In the genomic region with DNA sequence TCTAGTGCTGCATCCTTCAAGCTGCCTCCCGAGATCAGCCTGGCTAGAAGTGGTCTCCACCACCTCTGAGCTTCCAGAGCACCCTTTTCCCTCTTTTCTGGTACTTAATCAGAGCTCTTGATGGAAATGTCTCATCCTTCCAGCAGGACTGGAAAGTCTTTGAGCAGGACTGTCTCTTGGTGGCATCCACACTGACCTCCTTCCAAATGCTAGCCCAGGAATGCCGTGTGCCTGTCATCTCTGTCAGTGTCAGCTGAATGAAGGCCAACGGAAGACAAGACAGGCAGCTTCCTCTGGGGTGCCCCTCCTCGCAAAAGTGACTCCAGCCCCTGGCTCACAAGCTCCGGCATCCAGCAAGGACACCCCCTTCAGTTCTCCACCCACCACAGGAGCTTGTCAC, we compare ENCODE assay signal across 7 cellular contexts.
"Had no signal": no experiment of that assay in that cellular context is flagged by ENCODE, and none has a peak within 500 bp of the region (broad histone marks: within the 10 kb centered on the region; RNA-seq: fewer than 3 reads in every experiment).

No MANE protein-coding gene starts in this region.

- FAIRE-seq: H1, H54, HTR-8/SVneo had no signal

- ATAC-seq: GM23338 had no signal

- DNase-seq: H9, HCEC 1CT, IMR-90 had no signal

- H3K4me3 ChIP-seq: GM23338 had no signal
